Comparison of ENCODE assay signal across 2 cellular contexts in genomic region chr5:181233436-181234115, GRCh38.
TF ChIP-seq lines count a peak whose summit lies in the region.

No MANE protein-coding gene starts in this region.

TF ChIP-seq in WTC11, 78 proteins besides CTCF, POLR2A, EP300 and RAD21:
- TF ChIP-seq, protein P1, sequence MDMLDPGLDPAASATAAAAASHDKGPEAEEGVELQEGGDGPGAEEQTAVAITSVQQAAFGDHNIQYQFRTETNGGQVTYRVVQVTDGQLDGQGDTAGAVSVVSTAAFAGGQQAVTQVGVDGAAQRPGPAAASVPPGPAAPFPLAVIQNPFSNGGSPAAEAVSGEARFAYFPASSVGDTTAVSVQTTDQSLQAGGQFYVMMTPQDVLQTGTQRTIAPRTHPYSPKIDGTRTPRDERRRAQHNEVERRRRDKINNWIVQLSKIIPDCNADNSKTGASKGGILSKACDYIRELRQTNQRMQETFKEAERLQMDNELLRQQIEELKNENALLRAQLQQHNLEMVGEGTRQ (CRISPR knock-in tag; IDR thresholded peaks at IDR 0.05), result no peak
- TF ChIP-seq NR1H2 (CRISPR knock-in tag; IDR thresholded peaks at IDR 0.05) (no peak), ZNF396 (CRISPR knock-in tag; IDR thresholded peaks at IDR 0.05; ENCODE audit: borderline replicate concordance) (no peak), ZSCAN18 (CRISPR knock-in tag; IDR thresholded peaks at IDR 0.05) (no peak), ZNF121 (CRISPR knock-in tag; IDR thresholded peaks at IDR 0.05) (no peak), ETV6 (CRISPR knock-in tag; IDR thresholded peaks at IDR 0.05) (no peak), CREM (CRISPR knock-in tag; IDR thresholded peaks at IDR 0.05) (no peak), PRRX2 (CRISPR knock-in tag; IDR thresholded peaks at IDR 0.05) (no peak), MXD4 (CRISPR knock-in tag; IDR thresholded peaks at IDR 0.05; ENCODE audit: borderline replicate concordance) (no peak), SP1 (CRISPR knock-in tag; conservative IDR thresholded peaks at IDR 0.05) (no peak), ZNF416 (CRISPR knock-in tag; IDR thresholded peaks at IDR 0.05) (no peak), TEAD4 (CRISPR knock-in tag; IDR thresholded peaks at IDR 0.05) (no peak), AFF4 (CRISPR knock-in tag; IDR thresholded peaks at IDR 0.05; ENCODE audit: borderline replicate concordance) (no peak), ATF1 (CRISPR knock-in tag; IDR thresholded peaks at IDR 0.05) (no peak), ZNF263 (CRISPR knock-in tag; IDR thresholded peaks at IDR 0.05; ENCODE audit: low read depth) (no peak), FOXK1 (CRISPR knock-in tag; IDR thresholded peaks at IDR 0.05) (no peak), ELF4 (CRISPR knock-in tag; IDR thresholded peaks at IDR 0.05; ENCODE audit: low read depth) (no peak), E2F5 (CRISPR knock-in tag; IDR thresholded peaks at IDR 0.05) (no peak), NFATC4 (CRISPR knock-in tag; IDR thresholded peaks at IDR 0.05) (no peak)
TF ChIP-seq in WTC11: peak in this region for 0.

TF ChIP-seq in HepG2, 621 proteins besides CTCF, POLR2A, EP300 and RAD21:
- TF ChIP-seq, protein P2, sequence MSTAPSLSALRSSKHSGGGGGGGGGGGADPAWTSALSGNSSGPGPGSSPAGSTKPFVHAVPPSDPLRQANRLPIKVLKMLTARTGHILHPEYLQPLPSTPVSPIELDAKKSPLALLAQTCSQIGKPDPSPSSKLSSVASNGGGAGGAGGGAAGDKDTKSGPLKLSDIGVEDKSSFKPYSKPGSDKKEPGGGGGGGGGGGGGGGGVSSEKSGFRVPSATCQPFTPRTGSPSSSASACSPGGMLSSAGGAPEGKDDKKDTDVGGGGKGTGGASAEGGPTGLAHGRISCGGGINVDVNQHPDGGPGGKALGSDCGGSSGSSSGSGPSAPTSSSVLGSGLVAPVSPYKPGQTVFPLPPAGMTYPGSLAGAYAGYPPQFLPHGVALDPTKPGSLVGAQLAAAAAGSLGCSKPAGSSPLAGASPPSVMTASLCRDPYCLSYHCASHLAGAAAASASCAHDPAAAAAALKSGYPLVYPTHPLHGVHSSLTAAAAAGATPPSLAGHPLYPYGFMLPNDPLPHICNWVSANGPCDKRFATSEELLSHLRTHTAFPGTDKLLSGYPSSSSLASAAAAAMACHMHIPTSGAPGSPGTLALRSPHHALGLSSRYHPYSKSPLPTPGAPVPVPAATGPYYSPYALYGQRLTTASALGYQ (CRISPR knock-in tag; IDR thresholded peaks at IDR 0.05), result no peak
- peak; percentile 25; the same call in 1 of the 2 replicates for TF ChIP-seq POLR2G (IDR thresholded peaks at IDR 0.05; ENCODE audit: low read depth, low read length)
